35 cellular contexts compared by ENCODE assay signal in genomic region chr3:126713229-126713628, GRCh38. TPM values are rescaled to one million over a fixed set of nuclear protein-coding genes. Genes with fewer than 3 reads are reported as not detected.
"Had no signal": no experiment of that assay in that cellular context is flagged by ENCODE, and none has a peak within 500 bp of the region (broad histone marks: within the 10 kb centered on the region; RNA-seq: fewer than 3 reads in every experiment).

No MANE protein-coding gene starts in this region.

- FAIRE-seq: RCC 7860 had no signal

- H3K4me1 ChIP-seq: ascending aorta, body of pancreas, breast epithelium, SJCRH30 had no signal

- H3K4me1 Mint-ChIP-seq: activated CD4-positive, alpha-beta T cell treated with anti-CD3 and anti-CD28 coated beads, Interleukin-2, amount 10 ng/mL, durations not matched to agents 24 days and 14 days; activated naive CD8-positive, alpha-beta T cell treated with anti-CD3 and anti-CD28 coated beads, Interleukin-2, amount 10 ng/mL, durations not matched to agents 7 days and 5 days had no signal

- ATAC-seq: activated CD8-positive, alpha-beta T cell treated with anti-CD3 and anti-CD28 coated beads for 36 hours; activated T-cell treated with anti-CD3 and anti-CD28 coated beads, Interleukin-2, amount 50 U/mL, for 72 hours; activated T-helper 17 cell treated with anti-CD3 and anti-CD28 coated beads, Interleukin-2, amount 50 U/mL, for 72 hours; body of pancreas had no signal

- H3K36me3 ChIP-seq: ascending aorta, breast epithelium, WERI-Rb-1 had no signal

- H3K27ac ChIP-seq: ascending aorta, body of pancreas, breast epithelium, KMS-11, PC-9, RWPE1, SJCRH30, SK-N-MC, WERI-Rb-1 had no signal

- H3K36me3 Mint-ChIP-seq: activated naive CD8-positive, alpha-beta T cell treated with anti-CD3 and anti-CD28 coated beads, Interleukin-2, amount 10 ng/mL, durations not matched to agents 7 days and 5 days had no signal

- H3K9me3 Mint-ChIP-seq: activated CD4-positive, alpha-beta T cell treated with anti-CD3 and anti-CD28 coated beads, Interleukin-2, amount 10 ng/mL, durations not matched to agents 24 days and 14 days; activated CD8-positive, alpha-beta T cell treated with anti-CD3 and anti-CD28 coated beads for 36 hours; activated naive CD4-positive, alpha-beta T cell treated with anti-CD3 and anti-CD28 coated beads, Interleukin-2, amount 50 U/mL, for 24 hours; activated naive CD8-positive, alpha-beta T cell treated with anti-CD3 and anti-CD28 coated beads, Interleukin-2, amount 10 ng/mL, durations not matched to agents 7 days and 5 days; activated T-cell treated with anti-CD3 and anti-CD28 coated beads, Interleukin-2, amount 50 U/mL, for 72 hours; activated T-helper 17 cell treated with anti-CD3 and anti-CD28 coated beads, Interleukin-2, amount 50 U/mL, for 72 hours had no signal

- H3K27ac Mint-ChIP-seq: activated CD4-positive, alpha-beta T cell treated with anti-CD3 and anti-CD28 coated beads, Interleukin-2, amount 10 ng/mL, durations not matched to agents 24 days and 14 days; activated CD8-positive, alpha-beta T cell treated with anti-CD3 and anti-CD28 coated beads for 36 hours; activated naive CD4-positive, alpha-beta T cell treated with anti-CD3 and anti-CD28 coated beads, Interleukin-2, amount 50 U/mL, for 24 hours; activated naive CD8-positive, alpha-beta T cell treated with anti-CD3 and anti-CD28 coated beads, Interleukin-2, amount 10 ng/mL, durations not matched to agents 7 days and 5 days; activated T-cell treated with anti-CD3 and anti-CD28 coated beads, Interleukin-2, amount 50 U/mL, for 72 hours; activated T-helper 17 cell treated with anti-CD3 and anti-CD28 coated beads, Interleukin-2, amount 50 U/mL, for 72 hours had no signal

- H3K27me3 Mint-ChIP-seq: activated CD4-positive, alpha-beta T cell treated with anti-CD3 and anti-CD28 coated beads, Interleukin-2, amount 10 ng/mL, durations not matched to agents 24 days and 14 days; activated CD8-positive, alpha-beta T cell treated with anti-CD3 and anti-CD28 coated beads for 36 hours; activated naive CD4-positive, alpha-beta T cell treated with anti-CD3 and anti-CD28 coated beads, Interleukin-2, amount 50 U/mL, for 24 hours; activated naive CD8-positive, alpha-beta T cell treated with anti-CD3 and anti-CD28 coated beads, Interleukin-2, amount 10 ng/mL, durations not matched to agents 7 days and 5 days; activated T-helper 17 cell treated with anti-CD3 and anti-CD28 coated beads, Interleukin-2, amount 50 U/mL, for 72 hours had no signal

- H3K9me3 ChIP-seq: ascending aorta, body of pancreas, breast epithelium had no signal

- H2AFZ ChIP-seq: PC-9 had no signal

- H3K27me3 ChIP-seq: ascending aorta, body of pancreas, breast epithelium, SJCRH30 had no signal

- H3K4me2 ChIP-seq: KMS-11, PC-9 had no signal

- H3K4me3 ChIP-seq: ascending aorta, body of pancreas, breast epithelium, PC-9, SJCRH30, SK-N-MC had no signal

- H3K4me3 Mint-ChIP-seq: activated CD4-positive, alpha-beta T cell treated with anti-CD3 and anti-CD28 coated beads, Interleukin-2, amount 10 ng/mL, durations not matched to agents 24 days and 14 days; activated CD8-positive, alpha-beta T cell treated with anti-CD3 and anti-CD28 coated beads for 36 hours; activated naive CD4-positive, alpha-beta T cell treated with anti-CD3 and anti-CD28 coated beads, Interleukin-2, amount 50 U/mL, for 24 hours; activated naive CD8-positive, alpha-beta T cell treated with anti-CD3 and anti-CD28 coated beads, Interleukin-2, amount 10 ng/mL, durations not matched to agents 7 days and 5 days; activated T-cell treated with anti-CD3 and anti-CD28 coated beads, Interleukin-2, amount 50 U/mL, for 72 hours; activated T-helper 17 cell treated with anti-CD3 and anti-CD28 coated beads, Interleukin-2, amount 50 U/mL, for 72 hours had no signal

- H3K9ac ChIP-seq: KMS-11 had no signal

- DNase-seq: activated CD4-positive, alpha-beta T cell treated with anti-CD3 and anti-CD28 coated beads, Interleukin-2, amount 10 ng/mL, durations not matched to agents 24 days and 14 days; activated CD4-positive, alpha-beta T cell treated with anti-CD3 and anti-CD28 coated beads, Interleukin-2, amount 50 U/mL, for 4 hours; activated CD4-positive, CD25-positive, alpha-beta regulatory T cell; activated CD8-positive, alpha-beta T cell treated with anti-CD3 and anti-CD28 coated beads for 36 hours; activated effector memory CD4-positive, alpha-beta T cell treated with anti-CD3 and anti-CD28 coated beads, Interleukin-2, amount 50 U/mL, for 16 hours; activated naive CD4-positive, alpha-beta T cell; activated naive CD8-positive, alpha-beta T cell treated with anti-CD3 and anti-CD28 coated beads, Interleukin-2, amount 10 ng/mL, durations not matched to agents 7 days and 5 days; activated T-cell treated with anti-CD3 and anti-CD28 coated beads, Interleukin-2, amount 50 U/mL, for 1 hour; activated T-cell treated with anti-CD3 and anti-CD28 coated beads, Interleukin-2, amount 50 U/mL, for 72 hours; amygdala; body of pancreas; caudate nucleus; cerebellar nuclear complex; NCI-H1105; NCI-H1417 treated with DMSO at 0.1 percent for 48 hours; NCI-H187 treated with DMSO at 0.1 percent for 48 hours; NCI-H2081; NCI-H2171 treated with DMSO at 0.1 percent for 48 hours; NCI-H226; NCI-H446 treated with DMSO at 0.1 percent for 48 hours; NCI-H524 treated with DMSO at 0.1 percent for 48 hours; PC-9; SHP77; SJCRH30; T1000; WERI-Rb-1 had no signal

RNA-seq across cellular contexts. Expression of gene TXNRD3, which starts 58.3 kb away (rescaled TPM):
- total RNA-seq: OCI-LY7 had no signal
